In genomic region chr5:10702911-10703491, GRCh38 we compare ENCODE assay signal across 12 cellular contexts. TPM values are rescaled to one million over a fixed set of nuclear protein-coding genes. Genes with fewer than 3 reads are reported as not detected.
DNase-seq lines count a peak whose midpoint lies in the region; ATAC-seq, FAIRE-seq and TF ChIP-seq lines count a peak whose summit lies in the region.
"Had no signal": no experiment of that assay in that cellular context is flagged by ENCODE, and none has a peak within 500 bp of the region (broad histone marks: within the 10 kb centered on the region; RNA-seq: fewer than 3 reads in every experiment).

No MANE protein-coding gene starts in this region.

- peak overlapping the region; percentile 65 for H3K4me2 ChIP-seq in K562 (ENCODE audit: insufficient read depth, low read length)

- H3K9ac ChIP-seq in K562 (ENCODE audit: insufficient read depth in 1 of 2, low read depth in 2 of 2, low read length in 2 of 2): peak overlapping the region; percentile 20 to 49; a peak in 3 of 4 replicates

- peaks cover 34 to 51% of the 10 kb centered on the region in 2 experiments for H3K4me1 ChIP-seq in K562 (replicated peaks in 1 of 2; ENCODE audit: control insufficient read depth in 2 of 2, insufficient read depth in 2 of 2, low read length in 2 of 2)
- H3K4me1 ChIP-seq in thyroid gland: peaks cover 56 to 63% of the 10 kb centered on the region in 2 donors

- no TSS peak for BruUV-seq in K562 (replicated peaks; lab: Mats Ljungman, UMichigan)

- peaks cover 32% of the 10 kb centered on the region for H4K20me1 ChIP-seq in K562 (replicated peaks; ENCODE audit: control insufficient read depth, insufficient read depth, low read length)

- no peaks in the 10 kb centered on the region for H3K9me3 ChIP-seq in K562 (replicated peaks; ENCODE audit: control insufficient read depth, insufficient read depth, low read depth, low read length)
- no peaks in the 10 kb centered on the region for H3K9me3 ChIP-seq in thyroid gland

- H3K4me3 ChIP-seq in K562 (no peak overlapping the region; the same call in 1 of the 2 replicates), thyroid gland (replicated peaks in 1 of 3) (no peak overlapping the region)
- H3K4me3 ChIP-seq: cardiac muscle cell had no signal

- no peak overlapping the region for H3K4me3 Mint-ChIP-seq in activated CD4-positive, alpha-beta T cell treated with anti-CD3 and anti-CD28 coated beads for 36 hours
- H3K4me3 Mint-ChIP-seq: nephron had no signal

- no peak overlapping the region for H2AFZ ChIP-seq in K562 (ENCODE audit: low read depth, low read length)

- H3K27me3 ChIP-seq in K562 (ENCODE audit: control insufficient read depth in 2 of 2, insufficient read depth in 2 of 2, low read length in 2 of 2): no peaks in the 10 kb centered on the region
- H3K27me3 ChIP-seq in thyroid gland: no peaks in the 10 kb centered on the region
- H3K27me3 ChIP-seq: cardiac muscle cell had no signal

- TF ChIP-seq EP300 in K562 (IDR thresholded peaks at IDR 0.05; ENCODE audit: low read length): peak; percentile 94

- H3K27me3 Mint-ChIP-seq in activated CD4-positive, alpha-beta T cell treated with anti-CD3 and anti-CD28 coated beads for 36 hours: no peaks in the 10 kb centered on the region

- DNase-seq in activated CD4-positive, alpha-beta T cell treated with anti-CD3 and anti-CD28 coated beads for 36 hours: no peak
- no peak for DNase-seq in activated CD4-positive, alpha-beta T cell treated with anti-CD3 and anti-CD28 coated beads for 1 hour
- peak; percentile 83 to 91 (median 87) for DNase-seq in K562 (ENCODE audit: extremely low read depth in 1 of 4, low spot score in 3 of 4)
- peak; percentile 45 for DNase-seq in hepatic stellate cell (ENCODE audit: low spot score)
- DNase-seq in thyroid gland: peak; percentile 45 to 57
- no peak for DNase-seq in KG1 (lab: John Stamatoyannopoulos, UW)
- no peak for DNase-seq in HuH-7 (ENCODE audit: low spot score)
- DNase-seq: 8988T, NCI-H526 treated with DMSO at 0.1 percent for 48 hours had no signal

- no peak; a peak in 1 of 4 replicates for TF ChIP-seq RAD21 in K562 (CRISPR knock-in tag; conservative IDR thresholded peaks at IDR 0.05 in 1 of 2, IDR thresholded peaks at IDR 0.05 in 1 of 2)

- TF ChIP-seq POLR2A in K562 (conservative IDR thresholded peaks at IDR 0.05): no peak
- TF ChIP-seq POLR2A in thyroid gland (IDR thresholded peaks at IDR 0.05): no peak

- intact Hi-C loops in activated CD4-positive, alpha-beta T cell treated with anti-CD3 and anti-CD28 coated beads for 36 hours (cut with DNase I, micrococcal nuclease): no loop called here
- intact Hi-C loops in K562 (cut with micrococcal nuclease) (loop anchor here (1.0 to 5.0 kb wide), 4 partner anchors 21 to 99 kb away; partner anchors contain the start of gene DAP), thyroid gland (cut with DNase I) (no loop called here)

- WGBS in K562 (ENCODE audit: insufficient coverage, low coverage, missing lambda C conversion rate): 4% methylated on average over 7 of the region's 7 CpGs
- WGBS in thyroid gland, 2 donors: 59 to 70% methylated on average over 7 of the region's 7 CpGs

- H3K9me3 Mint-ChIP-seq in activated CD4-positive, alpha-beta T cell treated with anti-CD3 and anti-CD28 coated beads for 36 hours (ENCODE audit: low read depth): no peaks in the 10 kb centered on the region
- H3K9me3 Mint-ChIP-seq: nephron had no signal

- H3K36me3 Mint-ChIP-seq in activated CD4-positive, alpha-beta T cell treated with anti-CD3 and anti-CD28 coated beads for 36 hours (ENCODE audit: low read depth): no peaks in the 10 kb centered on the region

- no peak for ATAC-seq in activated CD4-positive, alpha-beta T cell treated with anti-CD3 and anti-CD28 coated beads for 36 hours
- ATAC-seq in K562 (peak; percentile 87), HG03439 (IDR thresholded peaks at IDR 0.05; ENCODE audit: unreplicated experiment) (no peak)

- peak; percentile 95 for FAIRE-seq in K562 (lab: Jason Lieb, UNC)

- peak overlapping the region; percentile 5 for H3K27ac Mint-ChIP-seq in activated CD4-positive, alpha-beta T cell treated with anti-CD3 and anti-CD28 coated beads for 36 hours
- H3K27ac Mint-ChIP-seq: nephron had no signal

- peak overlapping the region; percentile 82 for H3K27ac ChIP-seq in K562 (ENCODE audit: extremely low read depth, low read depth, low read length)
- H3K27ac ChIP-seq in thyroid gland: peak overlapping the region; percentile 85 to 97 (median 95)
- H3K27ac ChIP-seq: cardiac muscle cell had no signal

- H3K36me3 ChIP-seq in K562 (ENCODE audit: control insufficient read depth, insufficient read depth, low read length) (peaks cover 64% of the 10 kb centered on the region), thyroid gland (no peaks in the 10 kb centered on the region)
- H3K36me3 ChIP-seq: cardiac muscle cell had no signal

- H3K79me2 ChIP-seq in K562 (ENCODE audit: control insufficient read depth, insufficient read depth, low read length): peaks cover 57% of the 10 kb centered on the region

- in situ Hi-C loops in K562 (cut with MboI): no loop called here

- POLR2A ChIA-PET in activated CD4-positive, alpha-beta T cell treated with anti-CD3 and anti-CD28 coated beads for 36 hours (lab: Charles Lee): no interaction called here
- POLR2A ChIA-PET in K562 (lab: Yijun Ruan, JAX): interaction anchor here (0.6 to 3.0 kb wide), 15 partner anchors 9 to 399 kb away, joined by 3 to 12 read pairs (median 4); partner anchors contain the start of gene DAP

- CTCF ChIA-PET in activated CD4-positive, alpha-beta T cell treated with anti-CD3 and anti-CD28 coated beads for 36 hours (lab: Charles Lee): interaction anchor here (0.6 to 2.0 kb wide), 10 partner anchors 10 to 482 kb away, joined by 3 to 7 read pairs (median 4); no protein-coding TSS in a partner anchor
- CTCF ChIA-PET in K562 (lab: Yijun Ruan, JAX; ENCODE audit: low intra/inter-chr PET ratio): interaction anchor here (1.3 kb wide), 1 partner anchor 99 kb away, joined by 3 read pairs; no protein-coding TSS in a partner anchor

- peaks cover 37% of the 10 kb centered on the region for H3K4me1 Mint-ChIP-seq in activated CD4-positive, alpha-beta T cell treated with anti-CD3 and anti-CD28 coated beads for 36 hours
- H3K4me1 Mint-ChIP-seq: nephron had no signal

- peaks cover 12% of the 10 kb centered on the region for H3K9me1 ChIP-seq in K562 (ENCODE audit: control insufficient read depth, insufficient read depth, low read length)

- TF ChIP-seq CTCF in K562 (IDR thresholded peaks at IDR 0.05 in 2 of 3, conservative IDR thresholded peaks at IDR 0.05 in 1 of 3; ENCODE audit: insufficient read depth in 2 of 3, low read depth in 1 of 3, low read length in 3 of 3) (0 out of 6 replicates have a peak, but pooled peaks of 1 of the 3 experiments have one; percentile 1), thyroid gland (IDR thresholded peaks at IDR 0.05) (no peak)

TF ChIP-seq in K562, 482 proteins besides CTCF, POLR2A, EP300 and RAD21 (continues in another document):
- TF ChIP-seq ZBTB43 (CRISPR knock-in tag; IDR thresholded peaks at IDR 0.05): no peak
- TF ChIP-seq ZNF785 (CRISPR knock-in tag; IDR thresholded peaks at IDR 0.05): no peak

RNA-seq across cellular contexts. Expression of gene DAP, which starts 58.0 kb away (rescaled TPM):
- total RNA-seq in activated CD4-positive, alpha-beta T cell treated with anti-CD3 and anti-CD28 coated beads for 36 hours: 10 to 100 TPM; 41.4 to 44.0 TPM
- 60.9 and 94.0 TPM in 2 replicates for total RNA-seq in K562 (2011; cell fraction: chromatin; rRNA removed; ENCODE audit: low replicate concordance)
- 39.0 and 46.8 TPM in 2 replicates for total RNA-seq in K562 (2011; cell fraction: nucleolus; rRNA removed)
- total RNA-seq in K562 (2011; cell fraction: nucleoplasm; rRNA removed): 92.2 and 142 TPM in 2 replicates
- total RNA-seq in K562 (2014; rRNA removed): 31.3 and 36.1 TPM in 2 replicates
- total RNA-seq in K562 (2014; rRNA removed; fragmentation: Illumina TruSeq; extraction: Trizol): 33.6 and 34.5 TPM in 2 replicates
- 27.3 and 28.7 TPM in 2 replicates for total RNA-seq in K562 (2015; rRNA removed; fragmentation: Illumina TruSeq; extraction: Trizol)
- 118 and 129 TPM in 2 replicates for total RNA-seq in K562 (2021)
- polyA plus RNA-seq in K562 (2011; rRNA removed): 51.9 and 61.8 TPM in 2 replicates
- polyA plus RNA-seq in K562 (2011; cell fraction: cytosol; rRNA removed): 104 and 110 TPM in 2 replicates
- polyA plus RNA-seq in K562 (2011; cell fraction: nucleus; rRNA removed): 62.6 and 63.5 TPM in 2 replicates
- 102 and 243 TPM in 2 replicates for polyA plus RNA-seq in K562 (2012)
- polyA plus RNA-seq in K562 (2014; fragmentation: Illumina TruSeq; extraction: Trizol): 151 and 157 TPM in 2 replicates
- polyA plus RNA-seq in K562 (2014; fragmentation: Nextera tagmentation; extraction: Ambion mirVana): 10 to 100 TPM; 14.1 to 21.7 TPM
- polyA plus RNA-seq in K562 (2014; rRNA removed): 84.2 and 84.3 TPM in 2 replicates
- 35.4 and 39.4 TPM in 2 replicates for polyA minus RNA-seq in K562 (2011; rRNA and poly(A)+ RNA removed)
- polyA minus RNA-seq in K562 (2011; cell fraction: cytosol; rRNA and poly(A)+ RNA removed): 64.4 and 65.4 TPM in 2 replicates
- 28.3 and 33.3 TPM in 2 replicates for polyA minus RNA-seq in K562 (2011; cell fraction: nucleus; rRNA and poly(A)+ RNA removed)
- 100 to 1,000 TPM in 3 of 4 donors, 10 to 100 TPM in 1; 66.1 to 130 (median 106) TPM for total RNA-seq in thyroid gland

Comparison
In these comparisons a context has a peak if more than half of its experiments do, and no peak if none do; other contexts are left out.
1. DNase-seq: peak in K562 (4 of 4), hepatic stellate cell (single experiment) and thyroid gland (2 of 2); none in activated CD4-positive, alpha-beta T cell treated with anti-CD3 and anti-CD28 coated beads for 36 hours (single experiment), activated CD4-positive, alpha-beta T cell treated with anti-CD3 and anti-CD28 coated beads for 1 hour (single experiment), KG1 (single experiment) and HuH-7 (single experiment).